In genomic region chr6:81894286-81894685, GRCh38 we compare ENCODE assay signal across 15 cellular contexts.
DNase-seq lines count a peak whose midpoint lies in the region; ATAC-seq, FAIRE-seq and TF ChIP-seq lines count a peak whose summit lies in the region.
"Had no signal": no experiment of that assay in that cellular context is flagged by ENCODE, and none has a peak within 500 bp of the region (broad histone marks: within the 10 kb centered on the region; RNA-seq: fewer than 3 reads in every experiment).

No MANE protein-coding gene starts in this region.

- peaks cover 11% of the 10 kb centered on the region; the same call in 1 of the 2 replicates for H3K4me1 ChIP-seq in GM23338 (ENCODE audit: insufficient read depth)
- peaks cover 5% of the 10 kb centered on the region for H3K4me1 ChIP-seq in endocrine pancreas (ENCODE audit: control insufficient read depth, insufficient read depth, low read length)
- peaks cover 52% of the 10 kb centered on the region for H3K4me1 ChIP-seq in HepG2 (ENCODE audit: insufficient read depth, low read length)
- peaks cover 35% of the 10 kb centered on the region for H3K4me1 ChIP-seq in suprapubic skin
- no peaks in the 10 kb centered on the region for H3K4me1 ChIP-seq in kidney (ENCODE audit: control insufficient read depth in 1 of 2, insufficient read depth in 1 of 2, low read depth in 1 of 2, low read length in 2 of 2)
- H3K4me1 ChIP-seq: prostate gland had no signal

- no peak for TF ChIP-seq RAD21 in HepG2 (CRISPR knock-in tag; IDR thresholded peaks at IDR 0.05)

- H3K4me3 Mint-ChIP-seq in GM23338: no peak overlapping the region
- H3K4me3 Mint-ChIP-seq: activated naive CD8-positive, alpha-beta T cell; CD8-positive, alpha-beta memory T cell had no signal

- no peaks in the 10 kb centered on the region for H3K9me3 Mint-ChIP-seq in GM23338

- TF ChIP-seq CTCF in GM23338 (conservative IDR thresholded peaks at IDR 0.05; ENCODE audit: low read depth in 2 of 2) (no peak), HepG2 (CRISPR knock-in tag; IDR thresholded peaks at IDR 0.05) (no peak), suprapubic skin (IDR thresholded peaks at IDR 0.05) (no peak), kidney (IDR thresholded peaks at IDR 0.05; ENCODE audit: borderline replicate concordance, extremely low read depth, insufficient read depth) (no peak)

- TF ChIP-seq POLR2A in HepG2 (IDR thresholded peaks at IDR 0.05; ENCODE audit: insufficient read depth in 1 of 2, low read depth in 2 of 2, low read length in 2 of 2) (no peak), suprapubic skin (IDR thresholded peaks at IDR 0.05) (no peak)

- CTCF ChIA-PET in HepG2 (lab: Yijun Ruan, JAX; ENCODE audit: low intra/inter-chr PET ratio, low total read pairs): no interaction called here

- H3K79me2 ChIP-seq in GM23338 (replicated peaks; ENCODE audit: insufficient read depth) (no peaks in the 10 kb centered on the region), HepG2 (ENCODE audit: insufficient read depth, low read length) (no peaks in the 10 kb centered on the region)

- no peak overlapping the region for H3K27ac ChIP-seq in GM23338 (ENCODE audit: low read depth)
- H3K27ac ChIP-seq in HepG2 (ENCODE audit: extremely low read length, insufficient read depth, low read length): no peak overlapping the region
- peak overlapping the region; percentile 70 for H3K27ac ChIP-seq in suprapubic skin
- no peak overlapping the region for H3K27ac ChIP-seq in kidney (ENCODE audit: low read depth in 2 of 2, low read length in 2 of 2)
- H3K27ac ChIP-seq: prostate gland had no signal

- H3K36me3 ChIP-seq in GM23338 (ENCODE audit: insufficient read depth) (no peaks in the 10 kb centered on the region), endocrine pancreas (ENCODE audit: control insufficient read depth, insufficient read depth, low read length) (no peaks in the 10 kb centered on the region), HepG2 (replicated peaks in 1 of 2; ENCODE audit: control insufficient read depth in 1 of 2, insufficient read depth in 2 of 2, low read length in 2 of 2) (no peaks in the 10 kb centered on the region), suprapubic skin (no peaks in the 10 kb centered on the region), kidney (ENCODE audit: control insufficient read depth in 1 of 2, insufficient read depth in 2 of 2, low read length in 2 of 2) (no peaks in the 10 kb centered on the region)
- H3K36me3 ChIP-seq: prostate gland had no signal

- H3K4me3 ChIP-seq in GM23338 (no peak overlapping the region), endocrine pancreas (ENCODE audit: control insufficient read depth, insufficient read depth, low read length) (peak overlapping the region; percentile 48), HepG2 (replicated peaks in 1 of 3; ENCODE audit: insufficient read depth in 1 of 3, low read depth in 2 of 3, low read length in 3 of 3) (no peak overlapping the region; a peak in 1 of 6 replicates), suprapubic skin (no peak overlapping the region), kidney (ENCODE audit: low read length in 2 of 2) (no peak overlapping the region)
- H3K4me3 ChIP-seq: prostate gland had no signal

- H3K27ac Mint-ChIP-seq in GM23338: no peak overlapping the region
- H3K27ac Mint-ChIP-seq: activated naive CD8-positive, alpha-beta T cell; CD8-positive, alpha-beta memory T cell had no signal

- ATAC-seq in GM23338 (no peak), HepG2 (no peak)
- ATAC-seq in activated CD4-positive, CD25-positive, alpha-beta regulatory T cell treated with anti-CD3 and anti-CD28 coated beads, Interleukin-2, amount 50 U/mL, for 24 hours: no peak
- ATAC-seq: HCT116 had no signal

- no peaks in the 10 kb centered on the region for H3K36me3 Mint-ChIP-seq in GM23338 (ENCODE audit: low read depth)
- H3K36me3 Mint-ChIP-seq: activated naive CD8-positive, alpha-beta T cell; CD8-positive, alpha-beta memory T cell had no signal

- TF ChIP-seq EP300 in HepG2 (IDR thresholded peaks at IDR 0.05; ENCODE audit: low read depth in 2 of 2, low read length in 2 of 2): no peak
- TF ChIP-seq EP300 in HepG2 (CRISPR knock-in tag; IDR thresholded peaks at IDR 0.05; ENCODE audit: borderline replicate concordance): no peak
- no peak for TF ChIP-seq EP300 in suprapubic skin (IDR thresholded peaks at IDR 0.05)

- WGBS in HepG2 (ENCODE audit: low lambda C conversion rate): 69% methylated on average over 4 of the region's 4 CpGs
- 57% methylated on average over 4 of the region's 4 CpGs for WGBS in suprapubic skin

- no peaks in the 10 kb centered on the region for H3K9me2 ChIP-seq in GM23338 (ENCODE audit: insufficient read depth)

- H3K4me2 ChIP-seq in GM23338 (no peak overlapping the region), HepG2 (ENCODE audit: low read depth, low read length) (peak overlapping the region; percentile 49; the same call in 1 of the 2 replicates)

- no peaks in the 10 kb centered on the region for H3F3A ChIP-seq in GM23338 (replicated peaks; ENCODE audit: low read depth)

- BruUV-seq in HepG2 (replicated peaks; lab: Mats Ljungman, UMichigan): no TSS peak

- FAIRE-seq in HepG2 (lab: Jason Lieb, UNC) (no peak), kidney (lab: Jason Lieb, UNC) (no peak)
- FAIRE-seq: HTR-8/SVneo had no signal

- DNase-seq in GM23338 (ENCODE audit: low spot score) (no peak), HepG2 (ENCODE audit: low spot score) (no peak), suprapubic skin (ENCODE audit: low spot score in 2 of 2) (no peak), kidney (no peak), islet precursor cell (no peak)
- no peak for DNase-seq in activated CD4-positive, alpha-beta T cell treated with anti-CD3 and anti-CD28 coated beads, Interleukin-2, amount 50 U/mL, for 1 hour
- DNase-seq: CD8-positive, alpha-beta memory T cell; NCI-H524 treated with DMSO at 0.1 percent for 48 hours; SIG-M5 had no signal

- peak overlapping the region; percentile 8; the same call in 1 of the 2 replicates for H2AFZ ChIP-seq in GM23338
- H2AFZ ChIP-seq in HepG2 (ENCODE audit: low read length): no peak overlapping the region

- in situ Hi-C loops in HepG2 (cut with HindIII; ENCODE audit: extremely low pct_ligation_motif_present, low pct_unique_long_range_greater_than_20kb): no loop called here

- intact Hi-C loops in HepG2 (cut with micrococcal nuclease; ENCODE audit: unreplicated experiment): no loop called here
- intact Hi-C loops in kidney (cut with DNase I): no loop called here

- H4K20me1 ChIP-seq in GM23338 (replicated peaks; ENCODE audit: insufficient read depth) (no peaks in the 10 kb centered on the region), HepG2 (ENCODE audit: insufficient read depth, low read length) (no peaks in the 10 kb centered on the region)

- no peaks in the 10 kb centered on the region for H3K9me3 ChIP-seq in endocrine pancreas (ENCODE audit: control insufficient read depth, low read length)
- H3K9me3 ChIP-seq in HepG2 (ENCODE audit: low read length): no peaks in the 10 kb centered on the region
- H3K9me3 ChIP-seq in suprapubic skin: no peaks in the 10 kb centered on the region
- no peaks in the 10 kb centered on the region for H3K9me3 ChIP-seq in kidney (ENCODE audit: control insufficient read depth in 1 of 2, low read length in 2 of 2)
- H3K9me3 ChIP-seq: prostate gland had no signal

- peaks cover 3% of the 10 kb centered on the region; the same call in 2 of the 3 replicates for H3K4me1 Mint-ChIP-seq in GM23338
- H3K4me1 Mint-ChIP-seq: CD8-positive, alpha-beta memory T cell had no signal

- H3K27me3 ChIP-seq in GM23338 (ENCODE audit: insufficient read depth): no peaks in the 10 kb centered on the region
- no peaks in the 10 kb centered on the region for H3K27me3 ChIP-seq in endocrine pancreas (ENCODE audit: control insufficient read depth, insufficient read depth, low read length)
- H3K27me3 ChIP-seq in HepG2 (ENCODE audit: control insufficient read depth in 1 of 2, insufficient read depth in 2 of 2, low read length in 2 of 2): no peaks in the 10 kb centered on the region
- H3K27me3 ChIP-seq in suprapubic skin: no peaks in the 10 kb centered on the region

- POLR2A ChIA-PET in HepG2 (lab: Yijun Ruan, JAX): no interaction called here

- H3K9ac ChIP-seq in endocrine pancreas (ENCODE audit: control insufficient read depth, insufficient read depth, low read length): no peak overlapping the region
- no peak overlapping the region for H3K9ac ChIP-seq in HepG2 (ENCODE audit: insufficient read depth, low read depth, low read length)
- H3K9ac ChIP-seq in kidney (ENCODE audit: low read length in 2 of 2): no peak overlapping the region

- H3K27me3 Mint-ChIP-seq in GM23338 (ENCODE audit: insufficient read depth, low read depth, poor library complexity): no peaks in the 10 kb centered on the region

TF ChIP-seq in GM23338, 12 proteins besides CTCF, POLR2A, EP300 and RAD21 (continues in another document):
- TF ChIP-seq ZNF114 (CRISPR knock-in tag; IDR thresholded peaks at IDR 0.05) (no peak), STAT1 (IDR thresholded peaks at IDR 0.05; ENCODE audit: unreplicated experiment) (no peak), ZNF331 (CRISPR knock-in tag; IDR thresholded peaks at IDR 0.05; ENCODE audit: low read depth) (no peak)
